Comparison of ENCODE assay signal across 22 cellular contexts in the genomic region with DNA sequence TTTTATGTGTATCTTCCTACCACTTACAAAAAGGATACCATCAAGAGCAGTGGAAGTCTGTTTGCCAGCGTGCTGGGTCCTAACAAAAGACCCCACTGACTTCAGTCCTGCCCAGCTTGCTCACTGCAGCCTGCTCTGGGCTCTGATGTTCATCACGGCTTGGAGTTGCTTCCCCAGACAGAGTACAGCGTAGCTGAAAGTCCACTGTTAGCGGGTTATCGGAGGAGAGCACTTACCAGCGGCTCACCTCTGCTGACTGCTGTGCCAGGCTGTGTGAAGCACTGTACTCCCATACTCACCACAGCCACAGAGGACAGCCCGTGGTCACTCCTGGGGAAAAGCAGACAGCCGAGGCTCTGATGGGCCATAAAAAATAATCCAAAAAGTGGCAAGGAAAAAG. TPM values are rescaled to one million over a fixed set of nuclear protein-coding genes. Genes with fewer than 3 reads are reported as not detected.
DNase-seq lines count a peak whose midpoint lies in the region; ATAC-seq and TF ChIP-seq lines count a peak whose summit lies in the region.
"Had no signal": no experiment of that assay in that cellular context is flagged by ENCODE, and none has a peak within 500 bp of the region (broad histone marks: within the 10 kb centered on the region; RNA-seq: fewer than 3 reads in every experiment).

No MANE protein-coding gene starts in this region.

- H3K9me3 ChIP-seq in OCI-LY3 (ENCODE audit: insufficient read depth, low read length), result 0 out of 2 replicates have a peak, but pooled peaks cover 7% of the 10 kb centered on the region
- no peaks in the 10 kb centered on the region for H3K9me3 ChIP-seq in endodermal cell (ENCODE audit: control insufficient read depth, low read length)
- no peaks in the 10 kb centered on the region for H3K9me3 ChIP-seq in osteoblast (ENCODE audit: low read depth, low read length)
- H3K9me3 ChIP-seq in colonic mucosa, result no peaks in the 10 kb centered on the region
- H3K9me3 ChIP-seq: MG63, SK-N-SH had no signal

- H3K4me3 Mint-ChIP-seq in activated CD8-positive, alpha-beta memory T cell treated with anti-CD3 and anti-CD28 coated beads, Interleukin-2, amount 10 ng/mL, durations not matched to agents 7 days and 5 days, result no peak overlapping the region
- no peak overlapping the region for H3K4me3 Mint-ChIP-seq in endodermal cell
- H3K4me3 Mint-ChIP-seq: CD4-positive, CD25-positive, alpha-beta regulatory T cell had no signal

- no peaks in the 10 kb centered on the region for H3K9me3 Mint-ChIP-seq in activated CD8-positive, alpha-beta memory T cell treated with anti-CD3 and anti-CD28 coated beads, Interleukin-2, amount 10 ng/mL, durations not matched to agents 7 days and 5 days (ENCODE audit: low read depth)
- H3K9me3 Mint-ChIP-seq in endodermal cell, result no peaks in the 10 kb centered on the region
- H3K9me3 Mint-ChIP-seq: CD4-positive, CD25-positive, alpha-beta regulatory T cell had no signal

- intact Hi-C loops in colonic mucosa (cut with DNase I), result no loop called here

- CTCF ChIA-PET in activated CD8-positive, alpha-beta memory T cell treated with anti-CD3 and anti-CD28 coated beads, Interleukin-2, amount 10 ng/mL, durations not matched to agents 7 days and 5 days (lab: Charles Lee), result no interaction called here

- peaks cover 50% of the 10 kb centered on the region for H3K4me1 ChIP-seq in OCI-LY3 (ENCODE audit: low read length)
- H3K4me1 ChIP-seq in endodermal cell (ENCODE audit: control insufficient read depth, insufficient read depth, low read length), result no peaks in the 10 kb centered on the region
- H3K4me1 ChIP-seq in osteoblast (ENCODE audit: insufficient read depth, low read length), result no peaks in the 10 kb centered on the region
- H3K4me1 ChIP-seq in colonic mucosa, result no peaks in the 10 kb centered on the region

- H3K27ac ChIP-seq in OCI-LY3 (ENCODE audit: low read length), result 0 out of 2 replicates have a peak overlapping the region, but pooled peaks have one; percentile 14
- H3K27ac ChIP-seq in endodermal cell (ENCODE audit: low read depth, low read length), result no peak overlapping the region
- no peak overlapping the region for H3K27ac ChIP-seq in osteoblast (ENCODE audit: low read depth, low read length)
- no peak overlapping the region for H3K27ac ChIP-seq in colonic mucosa
- H3K27ac ChIP-seq: BLaER1, HL-60 had no signal

- no peaks in the 10 kb centered on the region for H3K36me3 Mint-ChIP-seq in activated CD8-positive, alpha-beta memory T cell treated with anti-CD3 and anti-CD28 coated beads, Interleukin-2, amount 10 ng/mL, durations not matched to agents 7 days and 5 days
- H3K36me3 Mint-ChIP-seq in endodermal cell (ENCODE audit: low read depth), result no peaks in the 10 kb centered on the region
- H3K36me3 Mint-ChIP-seq: CD4-positive, CD25-positive, alpha-beta regulatory T cell had no signal

- H4K20me1 ChIP-seq in OCI-LY3 (ENCODE audit: insufficient read depth, low read length) (no peaks in the 10 kb centered on the region), osteoblast (ENCODE audit: insufficient read depth, low read length) (no peaks in the 10 kb centered on the region)
- H4K20me1 ChIP-seq: BLaER1 had no signal

- peaks cover 18% of the 10 kb centered on the region for H3K27me3 Mint-ChIP-seq in activated CD8-positive, alpha-beta memory T cell treated with anti-CD3 and anti-CD28 coated beads, Interleukin-2, amount 10 ng/mL, durations not matched to agents 7 days and 5 days
- no peaks in the 10 kb centered on the region for H3K27me3 Mint-ChIP-seq in endodermal cell (ENCODE audit: insufficient read depth)

- no peak overlapping the region for H3K9ac ChIP-seq in OCI-LY3 (ENCODE audit: low read length)
- H3K9ac ChIP-seq in endodermal cell (ENCODE audit: extremely low read depth, low read length, poor library complexity, severe bottlenecking), result no peak overlapping the region
- H3K9ac ChIP-seq in colonic mucosa (ENCODE audit: low read depth in 2 of 2, low read length in 2 of 2), result peak overlapping the region in 1 of 2 donors; percentile 12
- H3K9ac ChIP-seq: BLaER1, SK-N-SH had no signal

- peak; percentile 32 for DNase-seq in activated CD8-positive, alpha-beta memory T cell treated with anti-CD3 and anti-CD28 coated beads, Interleukin-2, amount 50 U/mL, for 48 hours
- no peak for DNase-seq in activated CD8-positive, alpha-beta memory T cell treated with anti-CD3 and anti-CD28 coated beads, Interleukin-2, amount 10 ng/mL, durations not matched to agents 7 days and 5 days
- DNase-seq in endodermal cell (peak; percentile 22), osteoblast (ENCODE audit: insufficient read length, low spot score, missing footprints) (peak; percentile 26), 8988T (no peak), colonic mucosa (no peak)
- no peak for DNase-seq in stimulated activated CD4-positive, alpha-beta T cell treated with anti-CD3 and anti-CD28 coated beads, Interleukin-2, amount 100 ng/mL, for 24 hours
- DNase-seq: CD4-positive, CD25-positive, alpha-beta regulatory T cell; H7; MG63; NCI-H1105 treated with DMSO at 0.1 percent for 48 hours; NCI-H146; NCI-H1930; NCI-H526 treated with DMSO at 0.1 percent for 48 hours; SIG-M5; SK-N-SH had no signal

- H2AFZ ChIP-seq in OCI-LY3 (ENCODE audit: low read depth, low read length) (no peak overlapping the region), osteoblast (ENCODE audit: low read length) (no peak overlapping the region)

- H3K79me2 ChIP-seq in OCI-LY3 (ENCODE audit: low read length) (peaks cover 7% of the 10 kb centered on the region), osteoblast (ENCODE audit: insufficient read depth, low read length) (no peaks in the 10 kb centered on the region)

- 0 out of 2 replicates have a peak overlapping the region, but pooled peaks have one; percentile 13 for H3K4me2 ChIP-seq in OCI-LY3 (ENCODE audit: low read length)
- no peak overlapping the region for H3K4me2 ChIP-seq in osteoblast (ENCODE audit: insufficient read depth, low read length)
- H3K4me2 ChIP-seq: BLaER1, SK-N-SH had no signal

- H3K36me3 ChIP-seq in OCI-LY3 (replicated peaks; ENCODE audit: low read depth, low read length) (peaks cover 18% of the 10 kb centered on the region), endodermal cell (ENCODE audit: control insufficient read depth, insufficient read depth, low read length) (no peaks in the 10 kb centered on the region), osteoblast (ENCODE audit: insufficient read depth, low read length) (no peaks in the 10 kb centered on the region), colonic mucosa (no peaks in the 10 kb centered on the region)
- H3K36me3 ChIP-seq: BLaER1, MG63 had no signal

- H3K27ac Mint-ChIP-seq in activated CD8-positive, alpha-beta memory T cell treated with anti-CD3 and anti-CD28 coated beads, Interleukin-2, amount 10 ng/mL, durations not matched to agents 7 days and 5 days, result no peak overlapping the region
- H3K27ac Mint-ChIP-seq in endodermal cell, result no peak overlapping the region
- H3K27ac Mint-ChIP-seq: CD4-positive, CD25-positive, alpha-beta regulatory T cell had no signal

- peaks cover 6% of the 10 kb centered on the region for H3K4me1 Mint-ChIP-seq in activated CD8-positive, alpha-beta memory T cell treated with anti-CD3 and anti-CD28 coated beads, Interleukin-2, amount 10 ng/mL, durations not matched to agents 7 days and 5 days
- H3K4me1 Mint-ChIP-seq in endodermal cell, result peaks cover 5% of the 10 kb centered on the region

- no peak overlapping the region for H3K4me3 ChIP-seq in OCI-LY3 (ENCODE audit: low read length)
- no peak overlapping the region for H3K4me3 ChIP-seq in endodermal cell (ENCODE audit: low read length)
- no peak overlapping the region for H3K4me3 ChIP-seq in osteoblast (ENCODE audit: insufficient read depth, low read length)
- no peak overlapping the region for H3K4me3 ChIP-seq in colonic mucosa
- H3K4me3 ChIP-seq: BLaER1, MG63 had no signal

- 80 to 84% methylated on average over 2 to 8 of the region's 8 CpGs for WGBS in endodermal cell (ENCODE audit: insufficient coverage in 1 of 2, insufficient read length in 1 of 2), 2 experiments

- no peak for ATAC-seq in activated CD8-positive, alpha-beta memory T cell treated with anti-CD3 and anti-CD28 coated beads, Interleukin-2, amount 10 ng/mL, durations not matched to agents 7 days and 5 days
- ATAC-seq: Panc1 had no signal

- TF ChIP-seq CTCF in OCI-LY3 (IDR thresholded peaks at IDR 0.05; ENCODE audit: low read depth, low read length) (no peak), endodermal cell (conservative IDR thresholded peaks at IDR 0.05) (no peak), osteoblast (IDR thresholded peaks at IDR 0.05; ENCODE audit: extremely low read depth, low read depth, low read length) (no peak), colonic mucosa (IDR thresholded peaks at IDR 0.05) (no peak)

- H3K27me3 ChIP-seq in OCI-LY3 (ENCODE audit: low read depth, low read length) (no peaks in the 10 kb centered on the region), endodermal cell (ENCODE audit: control insufficient read depth, insufficient read depth, low read length, poor library complexity, severe bottlenecking) (no peaks in the 10 kb centered on the region), osteoblast (ENCODE audit: insufficient read depth, low read length) (no peaks in the 10 kb centered on the region), colonic mucosa (no peaks in the 10 kb centered on the region)
- H3K27me3 ChIP-seq: BLaER1, MG63 had no signal

RNA-seq across cellular contexts. Expression of gene CTCFL, which starts 40.2 kb away (rescaled TPM):
- total RNA-seq in activated CD8-positive, alpha-beta memory T cell treated with anti-CD3 and anti-CD28 coated beads, Interleukin-2, amount 10 ng/mL, durations not matched to agents 7 days and 5 days, result not detected
- 1 to 10 TPM in 1 of 2 donors, under 1 TPM in 1; 0.33 to 1.4 TPM for total RNA-seq in endodermal cell
- 0.28 TPM for polyA plus RNA-seq in endodermal cell (2013, experiment 1 of 2)
- 0.46 TPM for polyA plus RNA-seq in endodermal cell (2013, experiment 2 of 2)
- total RNA-seq in osteoblast, result not detected in 2 replicates
- under 1 TPM in 1 of 2 donors, not detected in 1; 0.47 TPM for total RNA-seq in colonic mucosa
- total RNA-seq: A172; CD4-positive, CD25-positive, alpha-beta regulatory T cell; NCI-H460 had no signal
- polyA plus RNA-seq: CD4-positive, CD25-positive, alpha-beta regulatory T cell; SK-N-SH had no signal

Comparison
In these comparisons a context has a peak if more than half of its experiments do, and no peak if none do; other contexts are left out.
1. DNase-seq: peak in activated CD8-positive, alpha-beta memory T cell treated with anti-CD3 and anti-CD28 coated beads, Interleukin-2, amount 50 U/mL, for 48 hours (single experiment), endodermal cell (single experiment) and osteoblast (single experiment); none in activated CD8-positive, alpha-beta memory T cell treated with anti-CD3 and anti-CD28 coated beads, Interleukin-2, amount 10 ng/mL, durations not matched to agents 7 days and 5 days (single experiment), 8988T (single experiment), stimulated activated CD4-positive, alpha-beta T cell treated with anti-CD3 and anti-CD28 coated beads, Interleukin-2, amount 100 ng/mL, for 24 hours (0 of 2) and colonic mucosa (single experiment).